Comparison of ENCODE assay signal across 9 cellular contexts in genomic region chr4:17817027-17817426, GRCh38. TPM values are rescaled to one million over a fixed set of nuclear protein-coding genes. Genes with fewer than 3 reads are reported as not detected.
DNase-seq lines count a peak whose midpoint lies in the region; ATAC-seq and TF ChIP-seq lines count a peak whose summit lies in the region.
"Had no signal": no experiment of that assay in that cellular context is flagged by ENCODE, and none has a peak within 500 bp of the region (broad histone marks: within the 10 kb centered on the region; RNA-seq: fewer than 3 reads in every experiment).

No MANE protein-coding gene starts in this region.

- peak; percentile 48 for TF ChIP-seq CTCF in endothelial cell (IDR thresholded peaks at IDR 0.05; ENCODE audit: unreplicated experiment)
- TF ChIP-seq CTCF in neural cell (IDR thresholded peaks at IDR 0.05; ENCODE audit: poor library complexity, severe bottlenecking): peak; percentile 80

- no peak overlapping the region for H3K4me2 ChIP-seq in neural cell (ENCODE audit: low read length)
- H3K4me2 ChIP-seq: BLaER1 treated with 17β-estradiol and CSF1 and Interleukin-3, amounts not matched to agents 10 nM and 100 nM had no signal

- peak; percentile 84 for TF ChIP-seq RAD21 in neural cell (conservative IDR thresholded peaks at IDR 0.05)

- H3K27me3 ChIP-seq in neural cell (ENCODE audit: insufficient read depth, low read depth, low read length) (no peaks in the 10 kb centered on the region), MG63 (no peaks in the 10 kb centered on the region)
- H3K27me3 ChIP-seq: BLaER1 treated with 17β-estradiol and CSF1 and Interleukin-3, amounts not matched to agents 10 nM and 100 nM had no signal

- peaks cover 33% of the 10 kb centered on the region for H3K79me2 ChIP-seq in neural cell (replicated peaks; ENCODE audit: insufficient read depth, low read length)

- H4K20me1 ChIP-seq in neural cell (ENCODE audit: insufficient read depth): no peaks in the 10 kb centered on the region

- H3K27me3 Mint-ChIP-seq in endothelial cell (ENCODE audit: unreplicated experiment): no peaks in the 10 kb centered on the region

- TF ChIP-seq EP300 in neural cell (conservative IDR thresholded peaks at IDR 0.05; ENCODE audit: poor library complexity, severe bottlenecking): no peak

- no peak overlapping the region for H3K9ac ChIP-seq in neural cell (ENCODE audit: low read length)
- H3K9ac ChIP-seq: BLaER1 treated with 17β-estradiol and CSF1 and Interleukin-3, amounts not matched to agents 10 nM and 100 nM had no signal

- no peaks in the 10 kb centered on the region for H3K36me3 Mint-ChIP-seq in endothelial cell (ENCODE audit: low read depth, unreplicated experiment)

- H3F3A ChIP-seq in neural cell (ENCODE audit: insufficient read depth, low read length, poor library complexity, severe bottlenecking): no peaks in the 10 kb centered on the region

- no peaks in the 10 kb centered on the region for H3K9me3 ChIP-seq in neural cell (ENCODE audit: low read length)
- no peaks in the 10 kb centered on the region for H3K9me3 ChIP-seq in MG63
- H3K9me3 ChIP-seq: BLaER1 treated with 17β-estradiol and CSF1 and Interleukin-3, amounts not matched to agents 10 nM and 100 nM had no signal

- DNase-seq in NCI-H1105 treated with DMSO at 0.1 percent for 48 hours (lab: John Stamatoyannopoulos, UW) (peak; percentile 21), NCI-H1105 (lab: John Stamatoyannopoulos, UW) (no peak), SIG-M5 (lab: John Stamatoyannopoulos, UW) (peak; percentile 14), endothelial cell (ENCODE audit: low spot score) (no peak), MG63 (no peak)

- no peaks in the 10 kb centered on the region for H3K9me2 ChIP-seq in neural cell (ENCODE audit: insufficient read depth, low read length)

- no peak overlapping the region for H3K27ac ChIP-seq in neural cell (ENCODE audit: low read length)
- H3K27ac ChIP-seq: BLaER1 treated with 17β-estradiol and CSF1 and Interleukin-3, amounts not matched to agents 10 nM and 100 nM had no signal

- H3K9me3 Mint-ChIP-seq in endothelial cell (ENCODE audit: unreplicated experiment): no peaks in the 10 kb centered on the region

- H2AFZ ChIP-seq in neural cell (ENCODE audit: low read depth, low read length): no peak overlapping the region

- no peak overlapping the region for H3K27ac Mint-ChIP-seq in endothelial cell (ENCODE audit: unreplicated experiment)

- H3K36me3 ChIP-seq in neural cell (ENCODE audit: insufficient read depth, low read length) (no peaks in the 10 kb centered on the region), MG63 (peaks cover 45% of the 10 kb centered on the region)

- peak; percentile 77 for ATAC-seq in GM19468 (IDR thresholded peaks at IDR 0.05; ENCODE audit: extremely low read depth, unreplicated experiment)
- ATAC-seq in HG03521 (IDR thresholded peaks at IDR 0.05; ENCODE audit: unreplicated experiment): peak; percentile 73

- no peak overlapping the region for H3K4me3 Mint-ChIP-seq in endothelial cell (ENCODE audit: unreplicated experiment)

- no peak overlapping the region for H3K4me3 ChIP-seq in neural cell (ENCODE audit: low read length)
- no peak overlapping the region for H3K4me3 ChIP-seq in MG63
- H3K4me3 ChIP-seq: BLaER1 treated with 17β-estradiol and CSF1 and Interleukin-3, amounts not matched to agents 10 nM and 100 nM had no signal

- peaks cover 3% of the 10 kb centered on the region for H3K4me1 Mint-ChIP-seq in endothelial cell (ENCODE audit: unreplicated experiment)

TF ChIP-seq in neural cell, 6 proteins besides CTCF, POLR2A, EP300 and RAD21:
- TF ChIP-seq MXI1 (conservative IDR thresholded peaks at IDR 0.05; ENCODE audit: poor library complexity, severe bottlenecking): no peak
- TF ChIP-seq SMC3 (conservative IDR thresholded peaks at IDR 0.05; ENCODE audit: poor library complexity): peak; percentile 87

RNA-seq across cellular contexts. Expression of gene NCAPG, which starts 6.2 kb away (rescaled TPM):
- total RNA-seq in endothelial cell (ENCODE audit: unreplicated experiment): 7.1 TPM
- polyA plus RNA-seq in neural cell: 2.8 and 3.1 TPM in 2 replicates
- 3.9 and 4.5 TPM in 2 replicates for polyA minus RNA-seq in neural cell
- 28.2 and 75.4 TPM in 2 replicates for total RNA-seq in MG63 (2014; rRNA removed; shearing (Covaris generic); ENCODE audit: low replicate concordance)

RNA-seq across cellular contexts. Expression of gene DCAF16, which starts 6.5 kb away (rescaled TPM):
- 34.2 TPM for total RNA-seq in endothelial cell (ENCODE audit: unreplicated experiment)
- 38.0 and 41.3 TPM in 2 replicates for polyA plus RNA-seq in neural cell
- polyA minus RNA-seq in neural cell: 56.7 and 68.4 TPM in 2 replicates
- 10.8 and 17.7 TPM in 2 replicates for total RNA-seq in MG63 (2014; rRNA removed; shearing (Covaris generic); ENCODE audit: low replicate concordance)

RNA-seq across cellular contexts. Expression of gene FAM184B, which starts 35.6 kb away (rescaled TPM):
- total RNA-seq in endothelial cell (ENCODE audit: unreplicated experiment): 0.08 TPM
- 0.10 TPM in 1 of 2 replicates, not detected in the other for polyA plus RNA-seq in neural cell
- polyA minus RNA-seq in neural cell: under 0.01 and 0.23 TPM in 2 replicates
- 0.10 TPM in 1 of 2 replicates, not detected in the other for total RNA-seq in MG63 (2014; rRNA removed; shearing (Covaris generic); ENCODE audit: low replicate concordance)

Comparison
In these comparisons a context has a peak if more than half of its experiments do, and no peak if none do; other contexts are left out.
1. DNase-seq: peak in NCI-H1105 treated with DMSO at 0.1 percent for 48 hours (single experiment) and SIG-M5 (single experiment); none in NCI-H1105 (single experiment), endothelial cell (single experiment) and MG63 (single experiment).